Comparison of ENCODE assay signal across 14 cellular contexts in the genomic region with DNA sequence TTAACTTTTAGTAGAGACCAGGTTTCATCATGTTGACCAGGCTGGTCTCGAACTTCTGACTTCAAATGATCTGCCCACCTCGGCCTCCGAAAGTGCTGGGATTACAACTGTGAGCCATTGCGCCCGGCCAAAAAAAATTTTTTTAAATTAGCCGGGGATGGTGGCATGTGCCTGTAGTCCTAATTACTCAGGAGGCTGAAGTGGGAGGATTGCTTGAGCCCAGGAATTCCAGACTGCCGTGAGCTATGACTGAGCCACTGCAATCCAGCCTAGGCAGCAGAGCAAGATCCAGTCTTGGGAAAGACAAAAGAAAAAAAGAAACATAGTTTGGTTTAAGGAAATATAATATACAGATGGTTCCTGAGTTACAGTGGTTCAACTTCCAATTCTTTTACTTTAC. TPM values are rescaled to one million over a fixed set of nuclear protein-coding genes. Genes with fewer than 3 reads are reported as not detected.
DNase-seq lines count a peak whose midpoint lies in the region; ATAC-seq and TF ChIP-seq lines count a peak whose summit lies in the region.
"Had no signal": no experiment of that assay in that cellular context is flagged by ENCODE, and none has a peak within 500 bp of the region (broad histone marks: within the 10 kb centered on the region; RNA-seq: fewer than 3 reads in every experiment).

No MANE protein-coding gene starts in this region.

- H2BK5ac ChIP-seq in IMR-90 (ENCODE audit: low read depth, low read length, poor library complexity, severe bottlenecking): peak overlapping the region; percentile 18

- H3K4me2 ChIP-seq in GM23338 (no peak overlapping the region), IMR-90 (ENCODE audit: low read depth, low read length) (no peak overlapping the region)
- H3K4me2 ChIP-seq: A549 had no signal

- peaks cover 7% of the 10 kb centered on the region for H3K9me1 ChIP-seq in IMR-90 (ENCODE audit: insufficient read depth, low read length)

- no peak for TF ChIP-seq CTCF in GM23338 (conservative IDR thresholded peaks at IDR 0.05; ENCODE audit: low read depth in 2 of 2)
- no peak for TF ChIP-seq CTCF in IMR-90 (conservative IDR thresholded peaks at IDR 0.05; ENCODE audit: low read depth, low read length)
- no peak for TF ChIP-seq CTCF in brain microvascular endothelial cell (IDR thresholded peaks at IDR 0.05; ENCODE audit: low read depth, low read length, missing control alignments)

- no peak overlapping the region for H4K91ac ChIP-seq in IMR-90 (ENCODE audit: insufficient read depth, low read depth, low read length)

- H2AFZ ChIP-seq in GM23338 (no peak overlapping the region), IMR-90 (replicated peaks; ENCODE audit: low read length, poor library complexity) (no peak overlapping the region)

- no TSS peak for BruUV-seq in IMR-90 (replicated peaks; lab: Mats Ljungman, UMichigan)

- H3K9me2 ChIP-seq in GM23338 (ENCODE audit: insufficient read depth): no peaks in the 10 kb centered on the region

- H4K8ac ChIP-seq in IMR-90 (ENCODE audit: low read depth in 2 of 2, low read length in 2 of 2): no peak overlapping the region

- H3K9me3 Mint-ChIP-seq in GM23338: no peaks in the 10 kb centered on the region
- H3K9me3 Mint-ChIP-seq in central memory CD8-positive, alpha-beta T cell: no peaks in the 10 kb centered on the region
- H3K9me3 Mint-ChIP-seq in stimulated activated effector memory CD8-positive, alpha-beta T cell treated with anti-CD3 and anti-CD28 coated beads, Interleukin-12 subunit alpha, Interleukin-12 subunit beta, amount 100 ng/mL, for 72 hours: no peaks in the 10 kb centered on the region
- H3K9me3 Mint-ChIP-seq: H9 had no signal

- H2AK9ac ChIP-seq in IMR-90 (replicated peaks; ENCODE audit: low read depth, low read length, poor library complexity): no peak overlapping the region

- no peak overlapping the region for H3K4me3 Mint-ChIP-seq in GM23338
- H3K4me3 Mint-ChIP-seq in central memory CD8-positive, alpha-beta T cell: no peak overlapping the region
- H3K4me3 Mint-ChIP-seq in stimulated activated effector memory CD8-positive, alpha-beta T cell treated with anti-CD3 and anti-CD28 coated beads, Interleukin-12 subunit alpha, Interleukin-12 subunit beta, amount 100 ng/mL, for 72 hours: no peak overlapping the region
- H3K4me3 Mint-ChIP-seq: CD4-positive, alpha-beta memory T cell; H9 had no signal

- dilution Hi-C loops in IMR-90 (cut with HindIII; ENCODE audit: low sequenced_read_pairs, unreplicated experiment): no loop called here

- H2BK20ac ChIP-seq in IMR-90 (ENCODE audit: low read depth, low read length): no peak overlapping the region

- H3K4me3 ChIP-seq in GM23338: no peak overlapping the region
- no peak overlapping the region for H3K4me3 ChIP-seq in IMR-90 (ENCODE audit: insufficient read depth, low read depth, low read length)
- no peak overlapping the region for H3K4me3 ChIP-seq in brain microvascular endothelial cell (ENCODE audit: low read depth, low read length)
- H3K4me3 ChIP-seq: A549, GM12878 had no signal

- H3K4me1 ChIP-seq in GM23338 (ENCODE audit: insufficient read depth) (no peaks in the 10 kb centered on the region), IMR-90 (ENCODE audit: control insufficient read depth, insufficient read depth, low read length) (peaks cover 6% of the 10 kb centered on the region)
- H3K4me1 ChIP-seq: BE2C had no signal

- no peak overlapping the region for H2BK15ac ChIP-seq in IMR-90 (ENCODE audit: low read depth, low read length)

- no peak overlapping the region for H3K27ac Mint-ChIP-seq in GM23338
- H3K27ac Mint-ChIP-seq in central memory CD8-positive, alpha-beta T cell (ENCODE audit: low read depth): peak overlapping the region; percentile 38
- peak overlapping the region; percentile 57 for H3K27ac Mint-ChIP-seq in stimulated activated effector memory CD8-positive, alpha-beta T cell treated with anti-CD3 and anti-CD28 coated beads, Interleukin-12 subunit alpha, Interleukin-12 subunit beta, amount 100 ng/mL, for 72 hours

- no peak for TF ChIP-seq RAD21 in IMR-90 (IDR thresholded peaks at IDR 0.05; ENCODE audit: low read length)

- H3K14ac ChIP-seq in IMR-90 (replicated peaks; ENCODE audit: low read depth, low read length): no peak overlapping the region

- peaks cover 45% of the 10 kb centered on the region for H3K36me3 Mint-ChIP-seq in GM23338 (ENCODE audit: low read depth)
- peaks cover 46% of the 10 kb centered on the region for H3K36me3 Mint-ChIP-seq in central memory CD8-positive, alpha-beta T cell (ENCODE audit: insufficient read depth)
- H3K36me3 Mint-ChIP-seq in stimulated activated effector memory CD8-positive, alpha-beta T cell treated with anti-CD3 and anti-CD28 coated beads, Interleukin-12 subunit alpha, Interleukin-12 subunit beta, amount 100 ng/mL, for 72 hours: peaks cover 95% of the 10 kb centered on the region

- no peak overlapping the region for H4K5ac ChIP-seq in IMR-90 (ENCODE audit: low read depth, low read length)

- no peak for TF ChIP-seq POLR2A in IMR-90 (IDR thresholded peaks at IDR 0.05; ENCODE audit: low read depth, low read length)

- peaks cover 20% of the 10 kb centered on the region; the same call in 1 of the 2 replicates for H3K36me3 ChIP-seq in GM23338 (ENCODE audit: insufficient read depth)
- peaks cover 9% of the 10 kb centered on the region for H3K36me3 ChIP-seq in IMR-90 (ENCODE audit: control insufficient read depth, insufficient read depth, low read length)
- peaks cover 5% of the 10 kb centered on the region for H3K36me3 ChIP-seq in brain microvascular endothelial cell (replicated peaks)

- ATAC-seq in GM23338 (no peak), IMR-90 (ENCODE audit: low read depth) (no peak), HG03097 (IDR thresholded peaks at IDR 0.05; ENCODE audit: low FRiP score, unreplicated experiment) (no peak)
- no peak for ATAC-seq in central memory CD8-positive, alpha-beta T cell (replicated peaks; ENCODE audit: extremely low read depth, poor library complexity, severe bottlenecking)
- ATAC-seq in stimulated activated effector memory CD8-positive, alpha-beta T cell treated with anti-CD3 and anti-CD28 coated beads, Interleukin-12 subunit alpha, Interleukin-12 subunit beta, amount 100 ng/mL, for 72 hours: no peak
- ATAC-seq: A549, GM12878 had no signal

- H3K27me3 Mint-ChIP-seq in GM23338 (ENCODE audit: insufficient read depth, low read depth, poor library complexity): no peaks in the 10 kb centered on the region
- H3K27me3 Mint-ChIP-seq in central memory CD8-positive, alpha-beta T cell: no peaks in the 10 kb centered on the region
- H3K27me3 Mint-ChIP-seq: CD4-positive, alpha-beta memory T cell had no signal

- 0 out of 2 replicates have a peak, but pooled peaks cover 3% of the 10 kb centered on the region for H3F3A ChIP-seq in GM23338 (replicated peaks; ENCODE audit: low read depth)

- H3K18ac ChIP-seq in IMR-90 (ENCODE audit: low read depth, low read length): no peak overlapping the region

- H3K4ac ChIP-seq in IMR-90 (ENCODE audit: low read depth, low read length): peak overlapping the region; percentile 37; the same call in 1 of the 2 replicates

- no peaks in the 10 kb centered on the region for H3K4me1 Mint-ChIP-seq in GM23338
- H3K4me1 Mint-ChIP-seq in central memory CD8-positive, alpha-beta T cell: peaks cover 19% of the 10 kb centered on the region
- H3K4me1 Mint-ChIP-seq in stimulated activated effector memory CD8-positive, alpha-beta T cell treated with anti-CD3 and anti-CD28 coated beads, Interleukin-12 subunit alpha, Interleukin-12 subunit beta, amount 100 ng/mL, for 72 hours: peaks cover 29% of the 10 kb centered on the region
- H3K4me1 Mint-ChIP-seq: H9 had no signal

- intact Hi-C loops in IMR-90 (cut with micrococcal nuclease): loop anchor here (10.0 kb wide), 1 partner anchor 137 kb away; no protein-coding TSS in a partner anchor

- in situ Hi-C loops in IMR-90 (cut with MboI; ENCODE audit: low sequenced_read_pairs) (no loop called here), brain microvascular endothelial cell (cut with HindIII; ENCODE audit: low pct_ligation_motif_present, low sequenced_read_pairs) (no loop called here)

- no peak for DNase-seq in GM23338 (ENCODE audit: low spot score)
- DNase-seq in IMR-90: no peak
- no peak for DNase-seq in central memory CD8-positive, alpha-beta T cell (ENCODE audit: low spot score in 2 of 2)
- DNase-seq in stimulated activated effector memory CD8-positive, alpha-beta T cell treated with anti-CD3 and anti-CD28 coated beads, Interleukin-12 subunit alpha, Interleukin-12 subunit beta, amount 100 ng/mL, for 72 hours (ENCODE audit: low spot score in 2 of 2): no peak
- no peak for DNase-seq in brain microvascular endothelial cell
- DNase-seq: BE2C; CD4-positive, alpha-beta memory T cell; DMS79; GOT3; H9 had no signal

- H4K20me1 ChIP-seq in GM23338 (replicated peaks; ENCODE audit: insufficient read depth) (peaks cover 9% of the 10 kb centered on the region; the same call in 1 of the 2 replicates), IMR-90 (ENCODE audit: insufficient read depth, low read length) (peaks cover 15% of the 10 kb centered on the region; the same call in 1 of the 2 replicates)

- no peak overlapping the region for H2AK5ac ChIP-seq in IMR-90 (ENCODE audit: low read depth, low read length)

- H3K27ac ChIP-seq in GM23338 (ENCODE audit: low read depth) (peak overlapping the region; percentile 26; the same call in 1 of the 2 replicates), IMR-90 (ENCODE audit: insufficient read depth, low read length) (no peak overlapping the region), brain microvascular endothelial cell (no peak overlapping the region)
- H3K27ac ChIP-seq: A549, C4-2B had no signal

- CTCF ChIA-PET in IMR-90 (lab: Yijun Ruan, JAX): no interaction called here

- no peaks in the 10 kb centered on the region for H3K9me3 ChIP-seq in IMR-90 (ENCODE audit: control insufficient read depth, insufficient read depth, low read length)
- H3K9me3 ChIP-seq: A549, BE2C had no signal

- POLR2A ChIA-PET in IMR-90 (lab: Charles Lee; ENCODE audit: unreplicated experiment): interaction anchor here (0.6 kb wide), 1 partner anchor 224 kb away, joined by 5 read pairs; no protein-coding TSS in a partner anchor

- no peak overlapping the region; the same call in 1 of the 2 replicates for H3K9ac ChIP-seq in IMR-90 (ENCODE audit: low read depth, low read length)

- peaks cover 22 to 42% of the 10 kb centered on the region in 2 experiments for H3K79me1 ChIP-seq in IMR-90 (ENCODE audit: low read depth in 1 of 2, low read length in 2 of 2)

- no peak overlapping the region for H3K23ac ChIP-seq in IMR-90 (ENCODE audit: low read depth, low read length)

- H3K56ac ChIP-seq in IMR-90 (ENCODE audit: extremely low read depth, insufficient read depth, low read length): no peak overlapping the region

- H3K27me3 ChIP-seq in GM23338 (ENCODE audit: insufficient read depth) (no peaks in the 10 kb centered on the region), IMR-90 (ENCODE audit: control insufficient read depth, insufficient read depth, low read length) (no peaks in the 10 kb centered on the region), brain microvascular endothelial cell (replicated peaks) (no peaks in the 10 kb centered on the region)
- H3K27me3 ChIP-seq: BE2C had no signal

- 100% methylated on average over 3 of the region's 7 CpGs; no CpG with 5 or more reads in 1 of the 2 experiments for WGBS in IMR-90 (ENCODE audit: extremely low coverage in 2 of 2, insufficient read length in 1 of 2), 2 experiments

- no peak overlapping the region for H2BK120ac ChIP-seq in IMR-90 (ENCODE audit: low read depth, low read length)

- peaks cover 20% of the 10 kb centered on the region; the same call in 1 of the 2 replicates for H3K79me2 ChIP-seq in GM23338 (replicated peaks; ENCODE audit: insufficient read depth)

RNA-seq across cellular contexts. Expression of gene EIF3J, which starts 44.9 kb away (rescaled TPM):
- total RNA-seq in GM23338 (2014; rRNA removed; shearing (Covaris generic)): 58.8 and 62.7 TPM in 2 replicates
- polyA plus RNA-seq in GM23338 (2016; fragmentation: Nextera tagmentation; extraction: Ambion mirVana): 63.8 and 66.6 TPM in 2 replicates
- 51.6 and 57.2 TPM in 2 replicates for total RNA-seq in IMR-90 (2012; rRNA removed)
- polyA plus RNA-seq in IMR-90 (2012; rRNA removed): 43.7 and 59.9 TPM in 2 replicates
- 6.5 and 7.7 TPM in 2 replicates for polyA plus RNA-seq in IMR-90 (2012; cell fraction: cytosol; rRNA removed)
- 3.0 and 35.6 TPM in 2 replicates for polyA plus RNA-seq in IMR-90 (2012; cell fraction: nucleus; rRNA removed; ENCODE audit: low replicate concordance)
